Comparison of ENCODE assay signal across 21 cellular contexts in the genomic region with DNA sequence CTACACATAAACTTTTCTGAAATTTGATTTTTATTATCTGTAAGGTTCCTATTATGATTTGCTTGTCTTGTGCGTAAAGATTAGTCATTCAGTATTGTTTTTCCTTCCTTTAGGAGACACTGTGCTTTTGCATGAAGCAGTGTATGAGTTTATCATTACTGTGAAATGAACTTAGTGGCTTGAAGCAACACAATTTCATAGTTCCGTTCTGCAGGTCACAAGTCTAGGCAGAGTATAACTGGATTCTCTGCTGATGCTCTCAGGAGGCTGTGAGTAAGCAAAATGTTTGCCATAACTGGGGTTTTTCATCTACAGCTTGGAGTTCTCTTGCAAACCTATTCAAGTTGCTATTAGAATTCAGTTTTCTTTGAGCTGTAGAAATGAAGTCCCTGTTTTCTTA.
DNase-seq lines count a peak whose midpoint lies in the region; ATAC-seq and TF ChIP-seq lines count a peak whose summit lies in the region.
"Had no signal": no experiment of that assay in that cellular context is flagged by ENCODE, and none has a peak within 500 bp of the region (broad histone marks: within the 10 kb centered on the region; RNA-seq: fewer than 3 reads in every experiment).

No MANE protein-coding gene starts in this region.

- peaks cover 14% of the 10 kb centered on the region for H3K36me3 Mint-ChIP-seq in GM23338 (ENCODE audit: low read depth)
- peaks cover under 1% of the 10 kb centered on the region for H3K36me3 Mint-ChIP-seq in osteocyte (ENCODE audit: unreplicated experiment)

- H3K4me2 ChIP-seq in GM23338, result no peak overlapping the region
- H3K4me2 ChIP-seq: PC-9 had no signal

- H3K27me3 Mint-ChIP-seq in GM23338 (ENCODE audit: insufficient read depth, low read depth, poor library complexity), result no peaks in the 10 kb centered on the region
- no peaks in the 10 kb centered on the region for H3K27me3 Mint-ChIP-seq in osteocyte (ENCODE audit: unreplicated experiment)

- H3K9me3 Mint-ChIP-seq in GM23338, result peaks cover 16% of the 10 kb centered on the region
- peaks cover 3% of the 10 kb centered on the region for H3K9me3 Mint-ChIP-seq in osteocyte (ENCODE audit: unreplicated experiment)

- no peak overlapping the region for H3K4me3 ChIP-seq in GM23338
- H3K4me3 ChIP-seq in adipocyte (ENCODE audit: low read length), result no peak overlapping the region
- no peak overlapping the region for H3K4me3 ChIP-seq in epithelial cell of esophagus (ENCODE audit: low read length)
- H3K4me3 ChIP-seq: PC-9, SJCRH30 had no signal

- H3K27me3 ChIP-seq in GM23338 (ENCODE audit: insufficient read depth) (no peaks in the 10 kb centered on the region), adipocyte (replicated peaks; ENCODE audit: control insufficient read depth, insufficient read depth, low read length) (no peaks in the 10 kb centered on the region)
- H3K27me3 ChIP-seq: SJCRH30 had no signal

- H3K4me1 Mint-ChIP-seq in GM23338 (peaks cover 7% of the 10 kb centered on the region; the same call in 2 of the 3 replicates), osteocyte (ENCODE audit: unreplicated experiment) (peaks cover 4% of the 10 kb centered on the region)

- DNase-seq in GM23338 (ENCODE audit: low spot score) (no peak), adipocyte (ENCODE audit: low read depth) (peak; percentile 13), epithelial cell of esophagus (ENCODE audit: low read depth) (peak; percentile 67), osteocyte (ENCODE audit: extremely low spot score, unreplicated experiment) (no peak), SIG-M5 (lab: John Stamatoyannopoulos, UW) (no peak), inferior parietal cortex (ENCODE audit: extremely low spot score) (no peak), DMS79 treated with DMSO at 0.1 percent for 48 hours (lab: John Stamatoyannopoulos, UW) (no peak)
- DNase-seq: AML-193, GDM1, H7, HFFc6, KG1, NCI-H1436, NCI-H1930, NCI-H345, NCI-H524 treated with DMSO at 0.1 percent for 48 hours, PC-9, SJCRH30 had no signal

- no peak overlapping the region for H3K4me3 Mint-ChIP-seq in GM23338
- no peak overlapping the region for H3K4me3 Mint-ChIP-seq in osteocyte (ENCODE audit: unreplicated experiment)
- H3K4me3 Mint-ChIP-seq: HFFc6 had no signal

- H3K27ac ChIP-seq in GM23338 (ENCODE audit: low read depth), result no peak overlapping the region
- H3K27ac ChIP-seq: C4-2B, PC-9, RWPE1, SJCRH30 had no signal

- no peaks in the 10 kb centered on the region; the same call in none of the 2 replicates for H3K36me3 ChIP-seq in GM23338 (ENCODE audit: insufficient read depth)
- no peaks in the 10 kb centered on the region for H3K36me3 ChIP-seq in adipocyte (ENCODE audit: control insufficient read depth, insufficient read depth, low read length, severe bottlenecking)
- H3K36me3 ChIP-seq: SJCRH30 had no signal

- H3K79me2 ChIP-seq in GM23338 (replicated peaks; ENCODE audit: insufficient read depth), result no peaks in the 10 kb centered on the region

- peaks cover 14% of the 10 kb centered on the region; the same call in 1 of the 2 replicates for H3K4me1 ChIP-seq in GM23338 (ENCODE audit: insufficient read depth)
- H3K4me1 ChIP-seq in adipocyte (ENCODE audit: control insufficient read depth, insufficient read depth, low read length), result no peaks in the 10 kb centered on the region
- H3K4me1 ChIP-seq: SJCRH30 had no signal

- peaks cover 8% of the 10 kb centered on the region for H3K9me3 ChIP-seq in adipocyte (ENCODE audit: control insufficient read depth, low read length)
- H3K9me3 ChIP-seq: SJCRH30 had no signal

- no peaks in the 10 kb centered on the region for H3F3A ChIP-seq in GM23338 (replicated peaks; ENCODE audit: low read depth)

- TF ChIP-seq CTCF in GM23338 (conservative IDR thresholded peaks at IDR 0.05; ENCODE audit: low read depth in 2 of 2) (no peak), epithelial cell of esophagus (IDR thresholded peaks at IDR 0.05; ENCODE audit: insufficient read depth, low read depth, low read length, missing control alignments) (no peak), osteocyte (IDR thresholded peaks at IDR 0.05) (no peak)

- H3K9me2 ChIP-seq in GM23338 (ENCODE audit: insufficient read depth), result peaks cover 8% of the 10 kb centered on the region; the same call in 1 of the 2 replicates

- H3K9ac ChIP-seq in adipocyte (ENCODE audit: low read length), result no peak overlapping the region

- peak overlapping the region; percentile 41; the same call in 1 of the 2 replicates for H2AFZ ChIP-seq in GM23338
- H2AFZ ChIP-seq: PC-9 had no signal

- ATAC-seq in GM23338 (no peak), GM19324 (IDR thresholded peaks at IDR 0.05; ENCODE audit: low FRiP score, unreplicated experiment) (no peak)

- H4K20me1 ChIP-seq in GM23338 (replicated peaks; ENCODE audit: insufficient read depth), result no peaks in the 10 kb centered on the region

- H3K27ac Mint-ChIP-seq in GM23338 (no peak overlapping the region), osteocyte (ENCODE audit: unreplicated experiment) (peak overlapping the region; percentile 14)
- H3K27ac Mint-ChIP-seq: HFFc6 had no signal

TF ChIP-seq in GM23338, 12 proteins besides CTCF, POLR2A, EP300 and RAD21 (continues in another document):
- TF ChIP-seq EZH2phosphoT487 (IDR thresholded peaks at IDR 0.05; ENCODE audit: unreplicated experiment) (no peak), NANOG (IDR thresholded peaks at IDR 0.05; ENCODE audit: borderline replicate concordance) (no peak), POLR2AphosphoS5 (IDR thresholded peaks at IDR 0.05; ENCODE audit: low read depth) (no peak), CREB1 (CRISPR knock-in tag; IDR thresholded peaks at IDR 0.05; ENCODE audit: low read depth) (no peak), EZH2 (IDR thresholded peaks at IDR 0.05; ENCODE audit: low read depth, unreplicated experiment) (no peak), ZNF114 (CRISPR knock-in tag; IDR thresholded peaks at IDR 0.05) (no peak), STAT1 (IDR thresholded peaks at IDR 0.05; ENCODE audit: unreplicated experiment) (no peak)
- TF ChIP-seq, protein P1, sequence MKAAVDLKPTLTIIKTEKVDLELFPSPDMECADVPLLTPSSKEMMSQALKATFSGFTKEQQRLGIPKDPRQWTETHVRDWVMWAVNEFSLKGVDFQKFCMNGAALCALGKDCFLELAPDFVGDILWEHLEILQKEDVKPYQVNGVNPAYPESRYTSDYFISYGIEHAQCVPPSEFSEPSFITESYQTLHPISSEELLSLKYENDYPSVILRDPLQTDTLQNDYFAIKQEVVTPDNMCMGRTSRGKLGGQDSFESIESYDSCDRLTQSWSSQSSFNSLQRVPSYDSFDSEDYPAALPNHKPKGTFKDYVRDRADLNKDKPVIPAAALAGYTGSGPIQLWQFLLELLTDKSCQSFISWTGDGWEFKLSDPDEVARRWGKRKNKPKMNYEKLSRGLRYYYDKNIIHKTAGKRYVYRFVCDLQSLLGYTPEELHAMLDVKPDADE (IDR thresholded peaks at IDR 0.05), result no peak
- TF ChIP-seq, protein P2, sequence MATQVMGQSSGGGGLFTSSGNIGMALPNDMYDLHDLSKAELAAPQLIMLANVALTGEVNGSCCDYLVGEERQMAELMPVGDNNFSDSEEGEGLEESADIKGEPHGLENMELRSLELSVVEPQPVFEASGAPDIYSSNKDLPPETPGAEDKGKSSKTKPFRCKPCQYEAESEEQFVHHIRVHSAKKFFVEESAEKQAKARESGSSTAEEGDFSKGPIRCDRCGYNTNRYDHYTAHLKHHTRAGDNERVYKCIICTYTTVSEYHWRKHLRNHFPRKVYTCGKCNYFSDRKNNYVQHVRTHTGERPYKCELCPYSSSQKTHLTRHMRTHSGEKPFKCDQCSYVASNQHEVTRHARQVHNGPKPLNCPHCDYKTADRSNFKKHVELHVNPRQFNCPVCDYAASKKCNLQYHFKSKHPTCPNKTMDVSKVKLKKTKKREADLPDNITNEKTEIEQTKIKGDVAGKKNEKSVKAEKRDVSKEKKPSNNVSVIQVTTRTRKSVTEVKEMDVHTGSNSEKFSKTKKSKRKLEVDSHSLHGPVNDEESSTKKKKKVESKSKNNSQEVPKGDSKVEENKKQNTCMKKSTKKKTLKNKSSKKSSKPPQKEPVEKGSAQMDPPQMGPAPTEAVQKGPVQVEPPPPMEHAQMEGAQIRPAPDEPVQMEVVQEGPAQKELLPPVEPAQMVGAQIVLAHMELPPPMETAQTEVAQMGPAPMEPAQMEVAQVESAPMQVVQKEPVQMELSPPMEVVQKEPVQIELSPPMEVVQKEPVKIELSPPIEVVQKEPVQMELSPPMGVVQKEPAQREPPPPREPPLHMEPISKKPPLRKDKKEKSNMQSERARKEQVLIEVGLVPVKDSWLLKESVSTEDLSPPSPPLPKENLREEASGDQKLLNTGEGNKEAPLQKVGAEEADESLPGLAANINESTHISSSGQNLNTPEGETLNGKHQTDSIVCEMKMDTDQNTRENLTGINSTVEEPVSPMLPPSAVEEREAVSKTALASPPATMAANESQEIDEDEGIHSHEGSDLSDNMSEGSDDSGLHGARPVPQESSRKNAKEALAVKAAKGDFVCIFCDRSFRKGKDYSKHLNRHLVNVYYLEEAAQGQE (IDR thresholded peaks at IDR 0.05; ENCODE audit: unreplicated experiment), result no peak

Comparison
In these comparisons a context has a peak if more than half of its experiments do, and no peak if none do; other contexts are left out.
1. DNase-seq: peak in adipocyte (single experiment) and epithelial cell of esophagus (single experiment); none in GM23338 (single experiment), osteocyte (single experiment), SIG-M5 (single experiment), inferior parietal cortex (single experiment) and DMS79 treated with DMSO at 0.1 percent for 48 hours (single experiment).